Comparison of ENCODE assay signal across 9 cellular contexts in the genomic region with DNA sequence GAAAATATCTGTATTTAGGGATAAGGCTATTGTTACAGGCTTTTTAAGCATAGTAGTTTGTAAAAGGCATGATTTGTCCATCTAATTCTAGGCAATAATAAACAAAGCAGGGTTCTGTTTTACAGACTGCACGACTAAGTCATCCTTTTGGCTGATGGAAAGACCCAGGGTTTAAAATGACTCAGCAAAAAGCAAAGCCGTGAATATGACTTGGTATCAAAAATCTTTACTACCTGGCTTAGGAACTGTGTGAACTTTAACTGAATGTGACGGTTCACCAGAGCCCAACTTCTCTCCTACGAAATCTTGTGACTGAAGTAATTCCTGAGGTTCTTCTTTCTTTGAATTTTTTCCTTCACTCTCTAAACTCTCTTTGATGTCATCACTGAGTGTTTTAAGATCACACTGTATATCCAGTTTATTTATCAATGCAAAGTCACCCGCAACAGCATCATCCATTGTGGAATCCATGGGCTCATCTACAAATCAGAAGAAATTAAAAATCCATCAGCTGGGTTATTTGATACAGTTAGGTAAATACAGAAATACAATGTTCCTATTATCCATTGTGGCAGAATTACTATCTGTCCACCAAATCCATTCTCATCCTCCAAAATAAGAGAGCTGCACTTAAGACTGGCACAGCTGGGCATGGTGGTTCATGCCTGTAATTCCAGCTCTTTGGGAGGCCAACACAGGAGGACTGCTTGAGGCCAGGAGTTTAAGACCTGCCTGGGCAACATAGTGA. TPM values are rescaled to one million over a fixed set of nuclear protein-coding genes. Genes with fewer than 3 reads are reported as not detected.
DNase-seq lines count a peak whose midpoint lies in the region; ATAC-seq and TF ChIP-seq lines count a peak whose summit lies in the region.
"Had no signal": no experiment of that assay in that cellular context is flagged by ENCODE, and none has a peak within 500 bp of the region (broad histone marks: within the 10 kb centered on the region; RNA-seq: fewer than 3 reads in every experiment).

No MANE protein-coding gene starts in this region.

- H3K4me3 ChIP-seq in AG04449 (ENCODE audit: low read depth, low read length) = no peak overlapping the region
- H3K4me3 ChIP-seq: left lung had no signal

- POLR2A ChIA-PET in AG04449 (lab: Yijun Ruan, JAX) = no interaction called here

- no peak for TF ChIP-seq CTCF in AG04449 (IDR thresholded peaks at IDR 0.05; ENCODE audit: insufficient read depth, low read length, missing control alignments)

- CTCF ChIA-PET in AG04449 (lab: Yijun Ruan, JAX) = interaction anchor here (2.8 kb wide), 1 partner anchor 11 kb away, joined by 17 read pairs; no protein-coding TSS in a partner anchor

- peak; percentile 3 for DNase-seq in AG04449 (ENCODE audit: low read depth, low spot score)
- peak; percentile 12 for DNase-seq in LHCN-M2 (ENCODE audit: low read depth)
- peak; percentile 88 for DNase-seq in globus pallidus (ENCODE audit: low spot score)
- no peak for DNase-seq in cerebellar cortex (ENCODE audit: low spot score)
- DNase-seq in middle frontal gyrus (ENCODE audit: extremely low spot score, low spot score) = no peak
- DNase-seq: left lung had no signal

- ATAC-seq in GM18511 (IDR thresholded peaks at IDR 0.05; ENCODE audit: unreplicated experiment) = peak; percentile 72
- ATAC-seq in GM18858 (IDR thresholded peaks at IDR 0.05; ENCODE audit: unreplicated experiment) = no peak
- ATAC-seq in HG03457 (IDR thresholded peaks at IDR 0.05; ENCODE audit: unreplicated experiment) = no peak
- ATAC-seq: left lung had no signal

RNA-seq across cellular contexts. Expression of a gene that starts 17.0 kb away (rescaled TPM):
- 21.1 and 27.1 TPM in 2 replicates for total RNA-seq in LHCN-M2 (2014; rRNA removed)
- polyA plus RNA-seq in LHCN-M2 (2012) = 5.2 TPM

Comparison
In these comparisons a context has a peak if more than half of its experiments do, and no peak if none do; other contexts are left out.
1. DNase-seq: peak in AG04449 (single experiment), LHCN-M2 (single experiment) and globus pallidus (single experiment); none in cerebellar cortex (single experiment) and middle frontal gyrus (single experiment).